1 cellular context compared by ENCODE assay signal in the genomic region with DNA sequence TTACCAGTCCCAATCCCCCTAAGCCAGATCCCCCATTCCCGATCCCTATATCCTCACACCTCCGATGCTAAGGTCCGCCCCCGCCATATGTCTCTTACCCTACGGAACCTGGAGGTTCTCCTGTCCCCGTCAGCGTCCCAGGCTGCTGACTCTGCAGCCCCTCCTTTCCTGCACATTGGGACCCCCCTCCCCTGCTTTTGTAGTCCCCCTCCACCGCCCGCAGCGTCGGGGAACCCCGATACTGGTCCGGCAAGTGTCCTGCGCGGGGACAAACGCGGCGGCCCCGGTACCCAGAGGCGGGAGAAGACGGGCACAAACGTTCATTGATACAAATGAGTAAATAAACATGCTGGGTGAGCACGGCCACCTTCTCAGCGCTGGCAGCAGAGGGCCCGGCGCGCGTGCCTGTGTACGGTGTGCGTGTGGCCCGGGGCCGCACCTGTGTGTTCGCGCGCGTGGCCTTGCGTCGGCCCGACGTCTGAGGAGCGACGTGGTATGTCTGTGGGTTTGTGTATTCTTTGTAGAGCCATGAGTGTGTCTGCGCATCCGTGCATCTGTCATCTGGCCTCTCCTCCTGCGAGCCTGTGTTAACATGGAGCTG.
TF ChIP-seq lines count a peak whose summit lies in the region.

No MANE protein-coding gene starts in this region.

TF ChIP-seq in HepG2, 621 proteins besides CTCF, POLR2A, EP300 and RAD21 (continues in another document):
- no peak for TF ChIP-seq ZKSCAN5 (CRISPR knock-in tag; IDR thresholded peaks at IDR 0.05)
- TF ChIP-seq, protein P1, sequence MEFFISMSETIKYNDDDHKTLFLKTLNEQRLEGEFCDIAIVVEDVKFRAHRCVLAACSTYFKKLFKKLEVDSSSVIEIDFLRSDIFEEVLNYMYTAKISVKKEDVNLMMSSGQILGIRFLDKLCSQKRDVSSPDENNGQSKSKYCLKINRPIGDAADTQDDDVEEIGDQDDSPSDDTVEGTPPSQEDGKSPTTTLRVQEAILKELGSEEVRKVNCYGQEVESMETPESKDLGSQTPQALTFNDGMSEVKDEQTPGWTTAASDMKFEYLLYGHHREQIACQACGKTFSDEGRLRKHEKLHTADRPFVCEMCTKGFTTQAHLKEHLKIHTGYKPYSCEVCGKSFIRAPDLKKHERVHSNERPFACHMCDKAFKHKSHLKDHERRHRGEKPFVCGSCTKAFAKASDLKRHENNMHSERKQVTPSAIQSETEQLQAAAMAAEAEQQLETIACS (CRISPR knock-in tag; IDR thresholded peaks at IDR 0.05): 0 out of 2 replicates have a peak, but pooled peaks have one; percentile 12
- 0 out of 2 replicates have a peak, but pooled peaks have one; percentile 10 for TF ChIP-seq SP4 (CRISPR knock-in tag; IDR thresholded peaks at IDR 0.05)
- TF ChIP-seq, protein P2, sequence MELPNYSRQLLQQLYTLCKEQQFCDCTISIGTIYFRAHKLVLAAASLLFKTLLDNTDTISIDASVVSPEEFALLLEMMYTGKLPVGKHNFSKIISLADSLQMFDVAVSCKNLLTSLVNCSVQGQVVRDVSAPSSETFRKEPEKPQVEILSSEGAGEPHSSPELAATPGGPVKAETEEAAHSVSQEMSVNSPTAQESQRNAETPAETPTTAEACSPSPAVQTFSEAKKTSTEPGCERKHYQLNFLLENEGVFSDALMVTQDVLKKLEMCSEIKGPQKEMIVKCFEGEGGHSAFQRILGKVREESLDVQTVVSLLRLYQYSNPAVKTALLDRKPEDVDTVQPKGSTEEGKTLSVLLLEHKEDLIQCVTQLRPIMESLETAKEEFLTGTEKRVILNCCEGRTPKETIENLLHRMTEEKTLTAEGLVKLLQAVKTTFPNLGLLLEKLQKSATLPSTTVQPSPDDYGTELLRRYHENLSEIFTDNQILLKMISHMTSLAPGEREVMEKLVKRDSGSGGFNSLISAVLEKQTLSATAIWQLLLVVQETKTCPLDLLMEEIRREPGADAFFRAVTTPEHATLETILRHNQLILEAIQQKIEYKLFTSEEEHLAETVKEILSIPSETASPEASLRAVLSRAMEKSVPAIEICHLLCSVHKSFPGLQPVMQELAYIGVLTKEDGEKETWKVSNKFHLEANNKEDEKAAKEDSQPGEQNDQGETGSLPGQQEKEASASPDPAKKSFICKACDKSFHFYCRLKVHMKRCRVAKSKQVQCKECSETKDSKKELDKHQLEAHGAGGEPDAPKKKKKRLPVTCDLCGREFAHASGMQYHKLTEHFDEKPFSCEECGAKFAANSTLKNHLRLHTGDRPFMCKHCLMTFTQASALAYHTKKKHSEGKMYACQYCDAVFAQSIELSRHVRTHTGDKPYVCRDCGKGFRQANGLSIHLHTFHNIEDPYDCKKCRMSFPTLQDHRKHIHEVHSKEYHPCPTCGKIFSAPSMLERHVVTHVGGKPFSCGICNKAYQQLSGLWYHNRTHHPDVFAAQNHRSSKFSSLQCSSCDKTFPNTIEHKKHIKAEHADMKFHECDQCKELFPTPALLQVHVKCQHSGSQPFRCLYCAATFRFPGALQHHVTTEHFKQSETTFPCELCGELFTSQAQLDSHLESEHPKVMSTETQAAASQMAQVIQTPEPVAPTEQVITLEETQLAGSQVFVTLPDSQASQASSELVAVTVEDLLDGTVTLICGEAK (IDR thresholded peaks at IDR 0.05): no peak
- TF ChIP-seq, protein P2 (CRISPR knock-in tag; IDR thresholded peaks at IDR 0.05): 0 out of 2 replicates have a peak, but pooled peaks have one; percentile 10
- 0 out of 2 replicates have a peak, but pooled peaks have one; percentile 53 for TF ChIP-seq CENPT (CRISPR knock-in tag; IDR thresholded peaks at IDR 0.05; ENCODE audit: low read depth)
- TF ChIP-seq ZNF781 (CRISPR knock-in tag; IDR thresholded peaks at IDR 0.05; ENCODE audit: borderline replicate concordance, not compliant biosample characterization): peak; percentile 22
- TF ChIP-seq NFYB (CRISPR knock-in tag; IDR thresholded peaks at IDR 0.05): no peak
- TF ChIP-seq, protein P3, sequence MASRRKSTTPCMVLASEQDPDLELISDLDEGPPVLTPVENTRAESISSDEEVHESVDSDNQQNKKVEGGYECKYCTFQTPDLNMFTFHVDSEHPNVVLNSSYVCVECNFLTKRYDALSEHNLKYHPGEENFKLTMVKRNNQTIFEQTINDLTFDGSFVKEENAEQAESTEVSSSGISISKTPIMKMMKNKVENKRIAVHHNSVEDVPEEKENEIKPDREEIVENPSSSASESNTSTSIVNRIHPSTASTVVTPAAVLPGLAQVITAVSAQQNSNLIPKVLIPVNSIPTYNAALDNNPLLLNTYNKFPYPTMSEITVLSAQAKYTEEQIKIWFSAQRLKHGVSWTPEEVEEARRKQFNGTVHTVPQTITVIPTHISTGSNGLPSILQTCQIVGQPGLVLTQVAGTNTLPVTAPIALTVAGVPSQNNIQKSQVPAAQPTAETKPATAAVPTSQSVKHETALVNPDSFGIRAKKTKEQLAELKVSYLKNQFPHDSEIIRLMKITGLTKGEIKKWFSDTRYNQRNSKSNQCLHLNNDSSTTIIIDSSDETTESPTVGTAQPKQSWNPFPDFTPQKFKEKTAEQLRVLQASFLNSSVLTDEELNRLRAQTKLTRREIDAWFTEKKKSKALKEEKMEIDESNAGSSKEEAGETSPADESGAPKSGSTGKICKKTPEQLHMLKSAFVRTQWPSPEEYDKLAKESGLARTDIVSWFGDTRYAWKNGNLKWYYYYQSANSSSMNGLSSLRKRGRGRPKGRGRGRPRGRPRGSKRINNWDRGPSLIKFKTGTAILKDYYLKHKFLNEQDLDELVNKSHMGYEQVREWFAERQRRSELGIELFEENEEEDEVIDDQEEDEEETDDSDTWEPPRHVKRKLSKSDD (CRISPR knock-in tag; IDR thresholded peaks at IDR 0.05; ENCODE audit: low read depth): 0 out of 2 replicates have a peak, but pooled peaks have one; percentile 28
- TF ChIP-seq ZFY (CRISPR knock-in tag; IDR thresholded peaks at IDR 0.05): 0 out of 2 replicates have a peak, but pooled peaks have one; percentile 34
- TF ChIP-seq, protein P4, sequence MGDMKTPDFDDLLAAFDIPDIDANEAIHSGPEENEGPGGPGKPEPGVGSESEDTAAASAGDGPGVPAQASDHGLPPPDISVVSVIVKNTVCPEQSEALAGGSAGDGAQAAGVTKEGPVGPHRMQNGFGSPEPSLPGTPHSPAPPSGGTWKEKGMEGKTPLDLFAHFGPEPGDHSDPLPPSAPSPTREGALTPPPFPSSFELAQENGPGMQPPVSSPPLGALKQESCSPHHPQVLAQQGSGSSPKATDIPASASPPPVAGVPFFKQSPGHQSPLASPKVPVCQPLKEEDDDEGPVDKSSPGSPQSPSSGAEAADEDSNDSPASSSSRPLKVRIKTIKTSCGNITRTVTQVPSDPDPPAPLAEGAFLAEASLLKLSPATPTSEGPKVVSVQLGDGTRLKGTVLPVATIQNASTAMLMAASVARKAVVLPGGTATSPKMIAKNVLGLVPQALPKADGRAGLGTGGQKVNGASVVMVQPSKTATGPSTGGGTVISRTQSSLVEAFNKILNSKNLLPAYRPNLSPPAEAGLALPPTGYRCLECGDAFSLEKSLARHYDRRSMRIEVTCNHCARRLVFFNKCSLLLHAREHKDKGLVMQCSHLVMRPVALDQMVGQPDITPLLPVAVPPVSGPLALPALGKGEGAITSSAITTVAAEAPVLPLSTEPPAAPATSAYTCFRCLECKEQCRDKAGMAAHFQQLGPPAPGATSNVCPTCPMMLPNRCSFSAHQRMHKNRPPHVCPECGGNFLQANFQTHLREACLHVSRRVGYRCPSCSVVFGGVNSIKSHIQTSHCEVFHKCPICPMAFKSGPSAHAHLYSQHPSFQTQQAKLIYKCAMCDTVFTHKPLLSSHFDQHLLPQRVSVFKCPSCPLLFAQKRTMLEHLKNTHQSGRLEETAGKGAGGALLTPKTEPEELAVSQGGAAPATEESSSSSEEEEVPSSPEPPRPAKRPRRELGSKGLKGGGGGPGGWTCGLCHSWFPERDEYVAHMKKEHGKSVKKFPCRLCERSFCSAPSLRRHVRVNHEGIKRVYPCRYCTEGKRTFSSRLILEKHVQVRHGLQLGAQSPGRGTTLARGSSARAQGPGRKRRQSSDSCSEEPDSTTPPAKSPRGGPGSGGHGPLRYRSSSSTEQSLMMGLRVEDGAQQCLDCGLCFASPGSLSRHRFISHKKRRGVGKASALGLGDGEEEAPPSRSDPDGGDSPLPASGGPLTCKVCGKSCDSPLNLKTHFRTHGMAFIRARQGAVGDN (CRISPR knock-in tag; IDR thresholded peaks at IDR 0.05): peak; percentile 40; the same call in 1 of the 2 replicates
- 0 out of 2 replicates have a peak, but pooled peaks have one; percentile 18 for TF ChIP-seq ZNF547 (CRISPR knock-in tag; IDR thresholded peaks at IDR 0.05)
- TF ChIP-seq MYC (CRISPR knock-in tag; IDR thresholded peaks at IDR 0.05; ENCODE audit: borderline replicate concordance): 0 out of 2 replicates have a peak, but pooled peaks have one; percentile 27
- peak; percentile 57; the same call in 1 of the 2 replicates for TF ChIP-seq EED (CRISPR knock-in tag; IDR thresholded peaks at IDR 0.05)
- TF ChIP-seq RFXANK (CRISPR knock-in tag; IDR thresholded peaks at IDR 0.05): no peak
- TF ChIP-seq MTF2 (CRISPR knock-in tag; IDR thresholded peaks at IDR 0.05; ENCODE audit: borderline replicate concordance): peak; percentile 83
- TF ChIP-seq, protein P5, sequence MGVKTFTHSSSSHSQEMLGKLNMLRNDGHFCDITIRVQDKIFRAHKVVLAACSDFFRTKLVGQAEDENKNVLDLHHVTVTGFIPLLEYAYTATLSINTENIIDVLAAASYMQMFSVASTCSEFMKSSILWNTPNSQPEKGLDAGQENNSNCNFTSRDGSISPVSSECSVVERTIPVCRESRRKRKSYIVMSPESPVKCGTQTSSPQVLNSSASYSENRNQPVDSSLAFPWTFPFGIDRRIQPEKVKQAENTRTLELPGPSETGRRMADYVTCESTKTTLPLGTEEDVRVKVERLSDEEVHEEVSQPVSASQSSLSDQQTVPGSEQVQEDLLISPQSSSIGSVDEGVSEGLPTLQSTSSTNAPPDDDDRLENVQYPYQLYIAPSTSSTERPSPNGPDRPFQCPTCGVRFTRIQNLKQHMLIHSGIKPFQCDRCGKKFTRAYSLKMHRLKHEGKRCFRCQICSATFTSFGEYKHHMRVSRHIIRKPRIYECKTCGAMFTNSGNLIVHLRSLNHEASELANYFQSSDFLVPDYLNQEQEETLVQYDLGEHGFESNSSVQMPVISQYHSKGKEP (CRISPR knock-in tag; IDR thresholded peaks at IDR 0.05): no peak
- no peak for TF ChIP-seq CEBPG (CRISPR knock-in tag; IDR thresholded peaks at IDR 0.05)
- peak; percentile 50 for TF ChIP-seq ATF7-NPFF (CRISPR knock-in tag; IDR thresholded peaks at IDR 0.05; ENCODE audit: low read depth)
- TF ChIP-seq FOXJ3 (CRISPR knock-in tag; IDR thresholded peaks at IDR 0.05; ENCODE audit: borderline replicate concordance): no peak
- no peak for TF ChIP-seq AGO2 (optimal IDR thresholded peaks at IDR 0.05; ENCODE audit: low read depth, low read length)
- TF ChIP-seq, protein P6, sequence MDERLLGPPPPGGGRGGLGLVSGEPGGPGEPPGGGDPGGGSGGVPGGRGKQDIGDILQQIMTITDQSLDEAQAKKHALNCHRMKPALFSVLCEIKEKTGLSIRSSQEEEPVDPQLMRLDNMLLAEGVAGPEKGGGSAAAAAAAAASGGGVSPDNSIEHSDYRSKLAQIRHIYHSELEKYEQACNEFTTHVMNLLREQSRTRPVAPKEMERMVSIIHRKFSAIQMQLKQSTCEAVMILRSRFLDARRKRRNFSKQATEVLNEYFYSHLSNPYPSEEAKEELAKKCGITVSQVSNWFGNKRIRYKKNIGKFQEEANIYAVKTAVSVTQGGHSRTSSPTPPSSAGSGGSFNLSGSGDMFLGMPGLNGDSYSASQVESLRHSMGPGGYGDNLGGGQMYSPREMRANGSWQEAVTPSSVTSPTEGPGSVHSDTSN (CRISPR knock-in tag; IDR thresholded peaks at IDR 0.05): no peak
- peak; percentile 67; the same call in 1 of the 2 replicates for TF ChIP-seq NFE2L1 (CRISPR knock-in tag; IDR thresholded peaks at IDR 0.05; ENCODE audit: borderline replicate concordance)
- no peak for TF ChIP-seq FOXA1 (IDR thresholded peaks at IDR 0.05)
- peak; percentile 52 for TF ChIP-seq FOXA1 (CRISPR knock-in tag; IDR thresholded peaks at IDR 0.05)
- TF ChIP-seq PCBP2 (optimal IDR thresholded peaks at IDR 0.05; ENCODE audit: low read depth, low read length, poor library complexity, severe bottlenecking): peak; percentile 29
- peak; percentile 11 for TF ChIP-seq HNRNPLL (IDR thresholded peaks at IDR 0.05; ENCODE audit: low read depth, low read length, poor library complexity, severe bottlenecking)
- TF ChIP-seq MAZ (IDR thresholded peaks at IDR 0.05; ENCODE audit: borderline replicate concordance, low read depth, low read length): no peak
- TF ChIP-seq MAZ (CRISPR knock-in tag; IDR thresholded peaks at IDR 0.05; ENCODE audit: low read depth): 0 out of 2 replicates have a peak, but pooled peaks have one; percentile 4
- TF ChIP-seq, protein P7, sequence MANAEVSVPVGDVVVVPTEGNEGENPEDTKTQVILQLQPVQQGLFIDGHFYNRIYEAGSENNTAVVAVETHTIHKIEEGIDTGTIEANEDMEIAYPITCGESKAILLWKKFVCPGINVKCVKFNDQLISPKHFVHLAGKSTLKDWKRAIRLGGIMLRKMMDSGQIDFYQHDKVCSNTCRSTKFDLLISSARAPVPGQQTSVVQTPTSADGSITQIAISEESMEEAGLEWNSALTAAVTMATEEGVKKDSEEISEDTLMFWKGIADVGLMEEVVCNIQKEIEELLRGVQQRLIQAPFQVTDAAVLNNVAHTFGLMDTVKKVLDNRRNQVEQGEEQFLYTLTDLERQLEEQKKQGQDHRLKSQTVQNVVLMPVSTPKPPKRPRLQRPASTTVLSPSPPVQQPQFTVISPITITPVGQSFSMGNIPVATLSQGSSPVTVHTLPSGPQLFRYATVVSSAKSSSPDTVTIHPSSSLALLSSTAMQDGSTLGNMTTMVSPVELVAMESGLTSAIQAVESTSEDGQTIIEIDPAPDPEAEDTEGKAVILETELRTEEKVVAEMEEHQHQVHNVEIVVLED (CRISPR knock-in tag; IDR thresholded peaks at IDR 0.05; ENCODE audit: borderline replicate concordance): 0 out of 2 replicates have a peak, but pooled peaks have one; percentile 39
